Comparison of ENCODE assay signal across 1 cellular context in the genomic region with DNA sequence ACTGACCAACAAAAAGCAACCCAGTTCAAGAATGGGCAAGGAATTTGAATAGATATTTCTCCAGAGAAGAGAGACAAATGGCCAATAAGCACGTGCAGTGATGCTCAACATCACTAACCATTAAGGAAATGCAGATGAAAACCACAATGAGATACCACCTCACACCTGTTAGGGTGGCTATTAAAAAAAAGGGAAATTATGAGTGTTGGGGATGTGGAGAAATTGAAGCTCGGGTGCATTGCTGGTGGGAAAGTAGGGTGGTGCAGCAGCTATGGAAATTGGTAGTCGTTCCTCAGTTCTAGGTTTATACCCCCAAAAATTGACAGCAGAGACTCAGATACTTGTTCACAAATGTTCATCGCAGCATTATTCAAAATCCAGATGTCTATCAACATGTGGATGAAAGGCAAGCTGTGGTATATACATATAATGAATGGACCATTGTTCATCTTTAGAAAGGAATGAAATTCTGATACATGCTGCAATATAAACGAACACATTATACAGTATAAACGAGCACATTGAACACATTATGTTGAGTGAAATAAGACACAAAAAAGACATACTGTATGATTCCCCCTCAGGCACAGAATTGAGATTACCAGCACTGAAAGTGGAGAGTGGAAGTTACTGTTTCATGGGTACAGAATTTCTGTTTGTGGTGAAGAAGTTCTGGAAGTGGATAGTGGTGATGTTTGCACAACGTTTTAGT.
A peak's percentile ranks its signal among the peaks of the same experiment; 100 is the strongest.
TF ChIP-seq lines count a peak whose summit lies in the region.

No MANE protein-coding gene starts in this region.

TF ChIP-seq in HepG2, 621 proteins besides CTCF, POLR2A, EP300 and RAD21:
- no peak for TF ChIP-seq CENPX (CRISPR knock-in tag; IDR thresholded peaks at IDR 0.05)
- TF ChIP-seq ZSCAN22 (CRISPR knock-in tag; IDR thresholded peaks at IDR 0.05): no peak
- no peak for TF ChIP-seq ZNF75D (CRISPR knock-in tag; IDR thresholded peaks at IDR 0.05; ENCODE audit: borderline replicate concordance)
- TF ChIP-seq BRCA1 (CRISPR knock-in tag; IDR thresholded peaks at IDR 0.05): no peak
- no peak for TF ChIP-seq SP2 (CRISPR knock-in tag; IDR thresholded peaks at IDR 0.05)
- TF ChIP-seq ARNT (IDR thresholded peaks at IDR 0.05): no peak
- no peak for TF ChIP-seq ZNF563 (CRISPR knock-in tag; IDR thresholded peaks at IDR 0.05)
- TF ChIP-seq ZNF30 (CRISPR knock-in tag; IDR thresholded peaks at IDR 0.05): no peak
- 0 out of 2 replicates have a peak, but pooled peaks have one; percentile 0 for TF ChIP-seq ZNF33A (CRISPR knock-in tag; IDR thresholded peaks at IDR 0.05; ENCODE audit: borderline replicate concordance)
- TF ChIP-seq GPN1 (CRISPR knock-in tag; IDR thresholded peaks at IDR 0.05; ENCODE audit: borderline replicate concordance): no peak
- TF ChIP-seq UBTF (CRISPR knock-in tag; IDR thresholded peaks at IDR 0.05): no peak
- TF ChIP-seq ZIK1 (CRISPR knock-in tag; IDR thresholded peaks at IDR 0.05; ENCODE audit: borderline replicate concordance, low read depth): no peak
- TF ChIP-seq ZNF775 (CRISPR knock-in tag; IDR thresholded peaks at IDR 0.05; ENCODE audit: borderline replicate concordance): peak; percentile 39; the same call in 1 of the 2 replicates
